16 cellular contexts compared by ENCODE assay signal in genomic region chr13:27174766-27175455, GRCh38. TPM values are rescaled to one million over a fixed set of nuclear protein-coding genes. Genes with fewer than 3 reads are reported as not detected.
A peak's percentile ranks its signal among the peaks of the same experiment; 100 is the strongest.
DNase-seq lines count a peak whose midpoint lies in the region; ATAC-seq and TF ChIP-seq lines count a peak whose summit lies in the region.
"Had no signal": no experiment of that assay in that cellular context is flagged by ENCODE, and none has a peak within 500 bp of the region (broad histone marks: within the 10 kb centered on the region; RNA-seq: fewer than 3 reads in every experiment).

No MANE protein-coding gene starts in this region.

- no peak for TF ChIP-seq CTCF in epithelial cell of esophagus (IDR thresholded peaks at IDR 0.05; ENCODE audit: insufficient read depth, low read depth, low read length, missing control alignments)

- no peaks in the 10 kb centered on the region for H3K27me3 Mint-ChIP-seq in activated naive CD4-positive, alpha-beta T cell treated with anti-CD3 and anti-CD28 coated beads, Interleukin-2, amount 50 U/mL, for 24 hours
- H3K27me3 Mint-ChIP-seq: activated CD4-positive, alpha-beta T cell treated with anti-CD3 and anti-CD28 coated beads, Interleukin-2, amount 10 ng/mL, durations not matched to agents 7 days and 5 days had no signal

- DNase-seq in activated naive CD4-positive, alpha-beta T cell treated with anti-CD3 and anti-CD28 coated beads, Interleukin-2, amount 50 U/mL, for 16 hours: no peak
- peak; percentile 97 for DNase-seq in NCI-H526 treated with DMSO at 0.1 percent for 48 hours (lab: John Stamatoyannopoulos, UW)
- peak; percentile 22 for DNase-seq in epithelial cell of esophagus (ENCODE audit: low read depth)
- DNase-seq in posterior vena cava (ENCODE audit: low spot score): no peak
- DNase-seq in NCI-H2196 treated with DMSO at 0.1 percent for 48 hours (lab: John Stamatoyannopoulos, UW; ENCODE audit: unreplicated experiment): no peak
- DNase-seq: activated CD4-positive, alpha-beta T cell treated with anti-CD3 and anti-CD28 coated beads, Interleukin-2, amount 10 ng/mL, durations not matched to agents 7 days and 5 days; lower lobe of right lung; NCI-H1417; NCI-H446 treated with DMSO at 0.1 percent for 48 hours had no signal

- peaks cover 33% of the 10 kb centered on the region for H3K4me1 Mint-ChIP-seq in activated naive CD4-positive, alpha-beta T cell treated with anti-CD3 and anti-CD28 coated beads, Interleukin-2, amount 50 U/mL, for 24 hours

- no peak overlapping the region for H3K4me3 ChIP-seq in epithelial cell of esophagus (ENCODE audit: low read length)
- H3K4me3 ChIP-seq: ascending aorta, coronary artery, lower lobe of right lung, skin epidermis had no signal

- H3K9me3 Mint-ChIP-seq in activated naive CD4-positive, alpha-beta T cell treated with anti-CD3 and anti-CD28 coated beads, Interleukin-2, amount 50 U/mL, for 24 hours: no peaks in the 10 kb centered on the region
- H3K9me3 Mint-ChIP-seq: activated CD4-positive, alpha-beta T cell treated with anti-CD3 and anti-CD28 coated beads, Interleukin-2, amount 10 ng/mL, durations not matched to agents 7 days and 5 days; T-helper 2 cell treated with Interferon-gamma antibody and Interleukin-4, amounts not matched to agents 5 μg/mL and 100 μg/mL, for 36 hours had no signal

- intact Hi-C loops in posterior vena cava (cut with DNase I): loop anchor here (5.0 to 10.0 kb wide), 3 partner anchors 97 to 1480 kb away; partner anchors contain the start of genes POMP (in 1 of the 2) and RASL11A (in 1 of the 2)

- ATAC-seq in HG03460 (IDR thresholded peaks at IDR 0.05; ENCODE audit: unreplicated experiment): no peak
- ATAC-seq in HG03045 (IDR thresholded peaks at IDR 0.05; ENCODE audit: unreplicated experiment): no peak
- ATAC-seq: lower lobe of right lung had no signal

- no peak overlapping the region for H3K4me3 Mint-ChIP-seq in activated naive CD4-positive, alpha-beta T cell treated with anti-CD3 and anti-CD28 coated beads, Interleukin-2, amount 50 U/mL, for 24 hours
- H3K4me3 Mint-ChIP-seq: activated CD4-positive, alpha-beta T cell treated with anti-CD3 and anti-CD28 coated beads, Interleukin-2, amount 10 ng/mL, durations not matched to agents 7 days and 5 days; T-helper 2 cell treated with Interferon-gamma antibody and Interleukin-4, amounts not matched to agents 5 μg/mL and 100 μg/mL, for 36 hours had no signal

- no peaks in the 10 kb centered on the region for H3K36me3 Mint-ChIP-seq in activated naive CD4-positive, alpha-beta T cell treated with anti-CD3 and anti-CD28 coated beads, Interleukin-2, amount 50 U/mL, for 24 hours

- H3K27ac Mint-ChIP-seq in activated naive CD4-positive, alpha-beta T cell treated with anti-CD3 and anti-CD28 coated beads, Interleukin-2, amount 50 U/mL, for 24 hours: peak overlapping the region; percentile 52
- H3K27ac Mint-ChIP-seq: activated CD4-positive, alpha-beta T cell treated with anti-CD3 and anti-CD28 coated beads, Interleukin-2, amount 10 ng/mL, durations not matched to agents 7 days and 5 days; T-helper 2 cell treated with Interferon-gamma antibody and Interleukin-4, amounts not matched to agents 5 μg/mL and 100 μg/mL, for 36 hours had no signal

RNA-seq across cellular contexts. Expression of gene USP12, which starts 3.3 kb away (rescaled TPM):
- 10 to 100 TPM; 40.3 to 94.3 TPM for total RNA-seq in posterior vena cava

Comparison
In these comparisons a context has a peak if more than half of its experiments do, and no peak if none do; other contexts are left out.
1. DNase-seq: peak in NCI-H526 treated with DMSO at 0.1 percent for 48 hours (single experiment) and epithelial cell of esophagus (single experiment); none in activated naive CD4-positive, alpha-beta T cell treated with anti-CD3 and anti-CD28 coated beads, Interleukin-2, amount 50 U/mL, for 16 hours (single experiment), posterior vena cava (single experiment) and NCI-H2196 treated with DMSO at 0.1 percent for 48 hours (single experiment).